18 cellular contexts compared by ENCODE assay signal in the genomic region with DNA sequence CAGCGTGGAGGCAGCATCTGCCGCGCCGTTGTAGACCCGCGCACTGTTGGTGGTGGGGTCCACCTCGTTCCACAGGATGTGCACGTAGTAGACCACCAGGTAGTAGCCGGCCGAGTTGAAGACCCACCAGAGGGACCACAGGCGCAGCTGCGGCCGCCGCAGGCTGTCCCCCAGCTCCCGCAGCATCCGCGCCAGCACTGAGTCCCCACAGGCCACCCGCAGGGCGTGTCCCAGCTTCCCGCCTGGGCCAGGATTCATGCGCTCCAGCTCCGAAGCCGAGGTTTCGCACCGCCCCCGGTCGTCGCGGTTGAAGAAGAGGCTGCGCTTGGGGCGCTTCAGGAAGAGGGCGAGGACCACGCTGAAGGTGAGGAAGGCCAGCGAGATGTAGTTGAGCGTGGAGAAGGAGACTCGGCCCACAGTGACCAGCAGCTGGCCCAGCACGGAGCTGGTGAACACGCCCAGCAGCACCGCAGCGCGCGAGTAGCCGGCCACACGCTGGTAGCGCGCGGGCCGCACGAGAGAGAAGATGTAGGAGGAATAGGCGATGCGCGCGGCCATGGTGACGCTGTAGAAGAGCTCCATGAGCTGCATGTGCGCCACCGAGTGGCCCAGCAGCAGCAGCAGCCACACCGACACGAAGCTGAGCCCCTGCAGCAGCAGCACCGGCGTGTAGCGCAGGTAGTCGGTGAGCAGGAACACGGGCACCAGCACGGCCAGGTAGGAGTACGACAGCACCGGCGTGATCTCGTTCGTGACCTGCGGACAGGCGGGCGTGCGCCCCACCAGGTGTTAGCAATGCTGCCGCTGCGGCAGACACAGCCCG. TPM values are rescaled to one million over a fixed set of nuclear protein-coding genes. Genes with fewer than 3 reads are reported as not detected.
DNase-seq lines count a peak whose midpoint lies in the region; ATAC-seq and TF ChIP-seq lines count a peak whose summit lies in the region.
"Had no signal": no experiment of that assay in that cellular context is flagged by ENCODE, and none has a peak within 500 bp of the region (broad histone marks: within the 10 kb centered on the region; RNA-seq: fewer than 3 reads in every experiment).

No MANE protein-coding gene starts in this region.

- no peak overlapping the region for H3K27ac Mint-ChIP-seq in activated CD8-positive, alpha-beta memory T cell treated with anti-CD3 and anti-CD28 coated beads, Interleukin-2, amount 10 ng/mL, durations not matched to agents 7 days and 5 days
- H3K27ac Mint-ChIP-seq in stimulated activated effector memory CD8-positive, alpha-beta T cell treated with anti-CD3 and anti-CD28 coated beads, Interleukin-12 subunit alpha, Interleukin-12 subunit beta, amount 100 ng/mL, for 72 hours: peak overlapping the region; percentile 73
- H3K27ac Mint-ChIP-seq: activated naive CD8-positive, alpha-beta T cell treated with anti-CD3 and anti-CD28 coated beads, Interleukin-2, amount 50 U/mL, for 24 hours had no signal

- WGBS in right lobe of liver (ENCODE audit: insufficient coverage, low coverage, low lambda C conversion rate, missing lambda C conversion rate): 95% methylated on average over 24 of the region's 76 CpGs

- no peaks in the 10 kb centered on the region for H3K27me3 Mint-ChIP-seq in activated CD8-positive, alpha-beta memory T cell treated with anti-CD3 and anti-CD28 coated beads, Interleukin-2, amount 10 ng/mL, durations not matched to agents 7 days and 5 days
- H3K27me3 Mint-ChIP-seq: activated naive CD8-positive, alpha-beta T cell treated with anti-CD3 and anti-CD28 coated beads, Interleukin-2, amount 50 U/mL, for 24 hours had no signal

- ATAC-seq in activated CD8-positive, alpha-beta memory T cell treated with anti-CD3 and anti-CD28 coated beads, Interleukin-2, amount 10 ng/mL, durations not matched to agents 7 days and 5 days: no peak
- ATAC-seq in right lobe of liver (no peak), HG02642 (IDR thresholded peaks at IDR 0.05; ENCODE audit: poor library complexity, unreplicated experiment) (no peak)
- ATAC-seq in stimulated activated effector memory CD8-positive, alpha-beta T cell treated with anti-CD3 and anti-CD28 coated beads, Interleukin-12 subunit alpha, Interleukin-12 subunit beta, amount 100 ng/mL, for 72 hours: no peak
- ATAC-seq: activated naive CD8-positive, alpha-beta T cell treated with anti-CD3 and anti-CD28 coated beads, Interleukin-2, amount 50 U/mL, for 24 hours; heart right ventricle had no signal

- H3K4me1 Mint-ChIP-seq in activated CD8-positive, alpha-beta memory T cell treated with anti-CD3 and anti-CD28 coated beads, Interleukin-2, amount 10 ng/mL, durations not matched to agents 7 days and 5 days: peaks cover 16% of the 10 kb centered on the region
- H3K4me1 Mint-ChIP-seq in stimulated activated effector memory CD8-positive, alpha-beta T cell treated with anti-CD3 and anti-CD28 coated beads, Interleukin-12 subunit alpha, Interleukin-12 subunit beta, amount 100 ng/mL, for 72 hours: peaks cover 9% of the 10 kb centered on the region

- H3K27ac ChIP-seq in right lobe of liver: no peak overlapping the region
- H3K27ac ChIP-seq: C4-2B, GM23248, tibial artery had no signal

- no peaks in the 10 kb centered on the region for H3K9me3 Mint-ChIP-seq in activated CD8-positive, alpha-beta memory T cell treated with anti-CD3 and anti-CD28 coated beads, Interleukin-2, amount 10 ng/mL, durations not matched to agents 7 days and 5 days (ENCODE audit: low read depth)
- H3K9me3 Mint-ChIP-seq in stimulated activated effector memory CD8-positive, alpha-beta T cell treated with anti-CD3 and anti-CD28 coated beads, Interleukin-12 subunit alpha, Interleukin-12 subunit beta, amount 100 ng/mL, for 72 hours: no peaks in the 10 kb centered on the region
- H3K9me3 Mint-ChIP-seq: activated naive CD8-positive, alpha-beta T cell treated with anti-CD3 and anti-CD28 coated beads, Interleukin-2, amount 50 U/mL, for 24 hours had no signal

- CTCF ChIA-PET in activated CD8-positive, alpha-beta memory T cell treated with anti-CD3 and anti-CD28 coated beads, Interleukin-2, amount 10 ng/mL, durations not matched to agents 7 days and 5 days (lab: Charles Lee): interaction anchor here (1.3 kb wide), 1 partner anchor 53 kb away, joined by 3 read pairs; no protein-coding TSS in a partner anchor

- no peak overlapping the region for H3K4me3 Mint-ChIP-seq in activated CD8-positive, alpha-beta memory T cell treated with anti-CD3 and anti-CD28 coated beads, Interleukin-2, amount 10 ng/mL, durations not matched to agents 7 days and 5 days
- H3K4me3 Mint-ChIP-seq in stimulated activated effector memory CD8-positive, alpha-beta T cell treated with anti-CD3 and anti-CD28 coated beads, Interleukin-12 subunit alpha, Interleukin-12 subunit beta, amount 100 ng/mL, for 72 hours: no peak overlapping the region
- H3K4me3 Mint-ChIP-seq: activated naive CD8-positive, alpha-beta T cell treated with anti-CD3 and anti-CD28 coated beads, Interleukin-2, amount 50 U/mL, for 24 hours had no signal

- intact Hi-C loops in right lobe of liver (cut with DNase I): no loop called here

- DNase-seq in activated CD8-positive, alpha-beta memory T cell treated with anti-CD3 and anti-CD28 coated beads for 24 hours: peak; percentile 37
- DNase-seq in activated CD8-positive, alpha-beta memory T cell treated with anti-CD3 and anti-CD28 coated beads, Interleukin-2, amount 10 ng/mL, durations not matched to agents 7 days and 5 days: no peak
- DNase-seq in ecto neural progenitor cell (ENCODE audit: low spot score) (peak; percentile 41), right lobe of liver (peak in 2 of 3 donors; percentile 49 to 53), GM19240 (ENCODE audit: insufficient read length, low spot score) (no peak), NCI-H1436 (lab: John Stamatoyannopoulos, UW) (no peak)
- DNase-seq in stimulated activated effector memory CD8-positive, alpha-beta T cell treated with anti-CD3 and anti-CD28 coated beads, Interleukin-12 subunit alpha, Interleukin-12 subunit beta, amount 100 ng/mL, for 72 hours (ENCODE audit: low spot score in 2 of 2): no peak
- DNase-seq: activated naive CD8-positive, alpha-beta T cell treated with anti-CD3 and anti-CD28 coated beads, Interleukin-2, amount 50 U/mL, for 24 hours; effector CD8-positive, alpha-beta T cell; GM23248; NCI-H2029; NCI-H524; small intestine; T1000 had no signal

- no peaks in the 10 kb centered on the region for H3K27me3 ChIP-seq in right lobe of liver
- H3K27me3 ChIP-seq: heart right ventricle had no signal

- no peak for TF ChIP-seq POLR2A in right lobe of liver (IDR thresholded peaks at IDR 0.05)

- peaks cover 0 to 47% (median 24%) of the 10 kb centered on the region in 4 donors for H3K4me1 ChIP-seq in right lobe of liver
- H3K4me1 ChIP-seq: tibial artery had no signal

- H3K4me3 ChIP-seq in right lobe of liver: no peak overlapping the region
- H3K4me3 ChIP-seq: GM23248, heart right ventricle, tibial artery had no signal

- no peaks in the 10 kb centered on the region for H3K36me3 ChIP-seq in right lobe of liver

- no peak for TF ChIP-seq CTCF in right lobe of liver (IDR thresholded peaks at IDR 0.05)

- H3K9me3 ChIP-seq in right lobe of liver: no peaks in the 10 kb centered on the region
- H3K9me3 ChIP-seq: heart right ventricle, tibial artery had no signal

- peaks cover 21% of the 10 kb centered on the region for H3K36me3 Mint-ChIP-seq in activated CD8-positive, alpha-beta memory T cell treated with anti-CD3 and anti-CD28 coated beads, Interleukin-2, amount 10 ng/mL, durations not matched to agents 7 days and 5 days
- peaks cover 47% of the 10 kb centered on the region for H3K36me3 Mint-ChIP-seq in stimulated activated effector memory CD8-positive, alpha-beta T cell treated with anti-CD3 and anti-CD28 coated beads, Interleukin-12 subunit alpha, Interleukin-12 subunit beta, amount 100 ng/mL, for 72 hours

RNA-seq across cellular contexts. Expression of gene SLC19A1, which starts 10.6 kb away (rescaled TPM):
- total RNA-seq in activated CD8-positive, alpha-beta memory T cell treated with anti-CD3 and anti-CD28 coated beads, Interleukin-2, amount 10 ng/mL, durations not matched to agents 7 days and 5 days: 10 to 100 TPM; 53.2 to 60.2 TPM
- 10 to 100 TPM in 4 of 6 experiments, 1 to 10 TPM in 2; 4.5 to 24.5 (median 15.7) TPM for total RNA-seq in right lobe of liver

Comparison
In these comparisons a context has a peak if more than half of its experiments do, and no peak if none do; other contexts are left out.
1. DNase-seq: peak in activated CD8-positive, alpha-beta memory T cell treated with anti-CD3 and anti-CD28 coated beads for 24 hours (single experiment), ecto neural progenitor cell (single experiment) and right lobe of liver (2 of 3); none in activated CD8-positive, alpha-beta memory T cell treated with anti-CD3 and anti-CD28 coated beads, Interleukin-2, amount 10 ng/mL, durations not matched to agents 7 days and 5 days (single experiment), stimulated activated effector memory CD8-positive, alpha-beta T cell treated with anti-CD3 and anti-CD28 coated beads, Interleukin-12 subunit alpha, Interleukin-12 subunit beta, amount 100 ng/mL, for 72 hours (0 of 2), GM19240 (single experiment) and NCI-H1436 (single experiment).